In the genomic region with DNA sequence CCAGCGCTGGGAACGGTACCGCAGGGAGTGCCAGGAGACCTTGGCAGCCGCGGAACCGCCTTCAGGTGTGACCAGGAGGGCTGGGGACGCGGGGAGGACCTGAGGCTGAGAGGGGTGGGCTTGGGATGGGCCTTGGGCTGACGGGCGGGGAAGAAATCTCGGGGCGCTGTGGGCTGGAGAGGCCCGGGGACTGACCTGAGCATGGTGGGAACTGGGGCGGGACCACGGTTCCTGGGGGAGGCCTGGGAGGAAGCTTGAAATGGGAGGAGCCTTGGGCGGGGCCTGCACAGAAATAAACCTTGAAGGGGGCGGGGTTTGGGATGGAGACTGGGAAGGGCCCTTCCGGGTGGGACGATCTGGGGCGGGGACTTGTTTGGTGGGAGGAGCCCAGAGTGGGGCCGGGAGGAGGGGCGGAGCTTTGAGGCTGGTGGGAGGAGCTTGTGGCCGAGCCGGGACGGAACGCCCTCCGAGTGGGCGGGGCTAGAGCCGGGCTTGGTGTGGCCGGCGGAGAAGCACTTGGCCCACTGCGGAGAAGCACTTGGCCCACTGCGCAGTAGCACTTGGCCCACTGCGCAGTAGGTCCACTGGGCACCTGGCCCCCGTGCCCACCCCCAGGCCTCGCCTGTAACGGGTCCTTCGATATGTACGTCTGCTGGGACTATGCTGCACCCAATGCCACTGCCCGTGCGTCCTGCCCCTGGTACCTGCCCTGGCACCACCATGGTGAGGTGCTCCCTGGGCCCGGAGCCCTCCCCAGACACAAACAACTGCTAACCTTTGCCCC, we compare ENCODE assay signal across 8 cellular contexts. TPM values are rescaled to one million over a fixed set of nuclear protein-coding genes. Genes with fewer than 3 reads are reported as not detected.
DNase-seq lines count a peak whose midpoint lies in the region; ATAC-seq and TF ChIP-seq lines count a peak whose summit lies in the region.

No MANE protein-coding gene starts in this region.

- no peaks in the 10 kb centered on the region for H3K9me3 ChIP-seq in prostate gland

- ATAC-seq in HG03135 (IDR thresholded peaks at IDR 0.05; ENCODE audit: unreplicated experiment) = peak; percentile 44
- ATAC-seq in left ventricle myocardium superior = peak; percentile 52

- 19% methylated on average over 41 of the region's 42 CpGs for WGBS in prostate gland

- TF ChIP-seq POLR2A in prostate gland (IDR thresholded peaks at IDR 0.05) = peak; percentile 25

- no peak overlapping the region for H3K4me3 ChIP-seq in prostate gland

- H3K27me3 ChIP-seq in prostate gland (replicated peaks; ENCODE audit: insufficient read depth) = no peaks in the 10 kb centered on the region

- H3K36me3 ChIP-seq in prostate gland = no peaks in the 10 kb centered on the region

- intact Hi-C loops in left ventricle myocardium superior (cut with micrococcal nuclease) = no loop called here
- intact Hi-C loops in prostate gland (cut with DNase I) = no loop called here

- no peak for TF ChIP-seq CTCF in prostate gland (IDR thresholded peaks at IDR 0.05)

- peak; percentile 37 to 55 for DNase-seq in SHP77 (lab: John Stamatoyannopoulos, UW)
- no peak for DNase-seq in SHP77 treated with DMSO at 0.1 percent for 48 hours (lab: John Stamatoyannopoulos, UW)
- DNase-seq in RKO (ENCODE audit: low spot score) = peak; percentile 69
- peak; percentile 82 for DNase-seq in amniotic epithelial cell (ENCODE audit: low read depth)
- DNase-seq in left ventricle myocardium superior = peak; percentile 79
- DNase-seq in prostate gland (ENCODE audit: low spot score) = peak; percentile 71
- DNase-seq in GDM1 (lab: John Stamatoyannopoulos, UW) = no peak

- no peak overlapping the region for H3K27ac ChIP-seq in prostate gland

- no peaks in the 10 kb centered on the region for H3K4me1 ChIP-seq in prostate gland (replicated peaks)

RNA-seq across cellular contexts. Expression of gene GIPR, which starts 2.8 kb away (rescaled TPM):
- total RNA-seq in left ventricle myocardium superior = 4.1 TPM
- 1 to 10 TPM; 2.6 to 4.9 TPM for total RNA-seq in prostate gland

RNA-seq across cellular contexts. Expression of gene SNRPD2, which starts 20.9 kb away (rescaled TPM):
- total RNA-seq in left ventricle myocardium superior = 233 TPM
- 100 to 1,000 TPM; 132 to 240 TPM for total RNA-seq in prostate gland

RNA-seq across cellular contexts. Expression of gene QPCTL, which starts 21.6 kb away (rescaled TPM):
- total RNA-seq in left ventricle myocardium superior = 1.2 TPM
- 10 to 100 TPM in 1 of 2 donors, 1 to 10 TPM in 1; 5.2 to 18.4 TPM for total RNA-seq in prostate gland

RNA-seq across cellular contexts. Expression of gene EML2, which starts 31.7 kb away (rescaled TPM):
- total RNA-seq in left ventricle myocardium superior (33.4 TPM), prostate gland (10 to 100 TPM; 47.3 to 55.6 TPM)

RNA-seq across cellular contexts. Expression of gene FBXO46, which starts 59.8 kb away (rescaled TPM):
- total RNA-seq in left ventricle myocardium superior = 15.4 TPM
- total RNA-seq in prostate gland = 10 to 100 TPM; 21.8 to 26.7 TPM

Comparison
In these comparisons a context has a peak if more than half of its experiments do, and no peak if none do; other contexts are left out.
1. DNase-seq: peak in SHP77 (2 of 2), RKO (single experiment), amniotic epithelial cell (single experiment), left ventricle myocardium superior (single experiment) and prostate gland (single experiment); none in SHP77 treated with DMSO at 0.1 percent for 48 hours (single experiment) and GDM1 (single experiment).